In genomic region chr3:60055765-60056164, GRCh38 we compare ENCODE assay signal across 17 cellular contexts.
A peak's percentile ranks its signal among the peaks of the same experiment; 100 is the strongest.
DNase-seq lines count a peak whose midpoint lies in the region; ATAC-seq and TF ChIP-seq lines count a peak whose summit lies in the region.
"Had no signal": no experiment of that assay in that cellular context is flagged by ENCODE, and none has a peak within 500 bp of the region (broad histone marks: within the 10 kb centered on the region; RNA-seq: fewer than 3 reads in every experiment).

No MANE protein-coding gene starts in this region.

- no peaks in the 10 kb centered on the region for H3K9me3 ChIP-seq in cardiac muscle cell (ENCODE audit: low read depth)
- H3K9me3 ChIP-seq in left ventricle myocardium inferior (replicated peaks), result peaks cover 9% of the 10 kb centered on the region
- peaks cover 0 to 12% (median 0%) of the 10 kb centered on the region in 11 donors for H3K9me3 ChIP-seq in heart right ventricle
- H3K9me3 ChIP-seq in upper lobe of left lung, result no peaks in the 10 kb centered on the region
- H3K9me3 ChIP-seq: colonic mucosa had no signal

- DNase-seq in NCI-H1417 (lab: John Stamatoyannopoulos, UW), result peak in 2 of 3 experiments; percentile 16 to 26
- no peak for DNase-seq in NCI-H1417 treated with DMSO at 0.1 percent for 48 hours (lab: John Stamatoyannopoulos, UW)
- DNase-seq in cardiac muscle cell (ENCODE audit: low read depth in 1 of 2, low spot score in 1 of 2), result peak in 1 of 2 donors; percentile 61
- DNase-seq in left ventricle myocardium inferior, result no peak
- DNase-seq in heart right ventricle, result no peak
- DNase-seq in upper lobe of left lung, result no peak
- DNase-seq in germinal center (ENCODE audit: low spot score), result no peak
- DNase-seq: 8988T, colonic mucosa, hippocampal formation, NCI-H1048, nephron progenitor cell, Peyer's patch had no signal

- no peak for TF ChIP-seq POLR2A in upper lobe of left lung (IDR thresholded peaks at IDR 0.05)

- intact Hi-C loops in left ventricle myocardium inferior (cut with micrococcal nuclease), result no loop called here
- intact Hi-C loops in heart right ventricle (cut with DNase I), result no loop called here

- TF ChIP-seq EP300 in upper lobe of left lung (IDR thresholded peaks at IDR 0.05), result no peak

- WGBS in heart right ventricle, 2 donors, result 17 to 29% methylated on average over 6 of the region's 6 CpGs
- WGBS in upper lobe of left lung, 2 donors, result 41 to 51% methylated on average over 5 to 6 of the region's 6 CpGs

- ATAC-seq in heart right ventricle (peak in 5 of 8 donors; percentile 52 to 93 (median 76)), upper lobe of left lung (ENCODE audit: low FRiP score in 2 of 2) (peak; percentile 34 to 37), GM18909 (IDR thresholded peaks at IDR 0.05; ENCODE audit: poor library complexity, unreplicated experiment) (no peak)
- ATAC-seq: esophagus mucosa, HepG2, left lobe of liver had no signal

- H3K27ac ChIP-seq in cardiac muscle cell, result peak overlapping the region; percentile 84
- H3K27ac ChIP-seq in left ventricle myocardium inferior (replicated peaks), result no peak overlapping the region
- H3K27ac ChIP-seq in heart right ventricle, result peak overlapping the region in 1 of 10 donors; percentile 24
- no peak overlapping the region for H3K27ac ChIP-seq in upper lobe of left lung
- H3K27ac ChIP-seq: colonic mucosa, Peyer's patch had no signal

- TF ChIP-seq CTCF in cardiac muscle cell (IDR thresholded peaks at IDR 0.05; ENCODE audit: low read depth, low read length), result no peak
- TF ChIP-seq CTCF in left ventricle myocardium inferior (IDR thresholded peaks at IDR 0.05; ENCODE audit: borderline replicate concordance), result no peak
- TF ChIP-seq CTCF in heart right ventricle (IDR thresholded peaks at IDR 0.05), result no peak
- no peak for TF ChIP-seq CTCF in upper lobe of left lung (IDR thresholded peaks at IDR 0.05)

- no peaks in the 10 kb centered on the region for H3K36me3 ChIP-seq in cardiac muscle cell
- H3K36me3 ChIP-seq in left ventricle myocardium inferior, result no peaks in the 10 kb centered on the region
- no peaks in the 10 kb centered on the region for H3K36me3 ChIP-seq in heart right ventricle
- no peaks in the 10 kb centered on the region for H3K36me3 ChIP-seq in upper lobe of left lung
- H3K36me3 ChIP-seq: colonic mucosa, Peyer's patch had no signal

- H3K4me1 ChIP-seq in cardiac muscle cell (ENCODE audit: low read depth), result peaks cover 6% of the 10 kb centered on the region
- H3K4me1 ChIP-seq in left ventricle myocardium inferior, result peaks cover 11% of the 10 kb centered on the region
- no peaks in the 10 kb centered on the region for H3K4me1 ChIP-seq in heart right ventricle
- no peaks in the 10 kb centered on the region for H3K4me1 ChIP-seq in upper lobe of left lung
- H3K4me1 ChIP-seq: colonic mucosa, Peyer's patch had no signal

- H3K27me3 ChIP-seq in cardiac muscle cell, result no peaks in the 10 kb centered on the region
- H3K27me3 ChIP-seq in left ventricle myocardium inferior (ENCODE audit: low read depth), result no peaks in the 10 kb centered on the region
- no peaks in the 10 kb centered on the region for H3K27me3 ChIP-seq in heart right ventricle
- H3K27me3 ChIP-seq in upper lobe of left lung, result no peaks in the 10 kb centered on the region
- H3K27me3 ChIP-seq: colonic mucosa, Peyer's patch had no signal

- H3K4me3 ChIP-seq in cardiac muscle cell, result no peak overlapping the region
- H3K4me3 ChIP-seq in left ventricle myocardium inferior, result no peak overlapping the region
- H3K4me3 ChIP-seq in heart right ventricle, result no peak overlapping the region
- H3K4me3 ChIP-seq in upper lobe of left lung, result no peak overlapping the region
- H3K4me3 ChIP-seq: colonic mucosa, Peyer's patch had no signal

Comparison
In these comparisons a context has a peak if more than half of its experiments do, and no peak if none do; other contexts are left out.
1. DNase-seq: peak in NCI-H1417 (2 of 3); none in NCI-H1417 treated with DMSO at 0.1 percent for 48 hours (single experiment), left ventricle myocardium inferior (single experiment), heart right ventricle (0 of 2), upper lobe of left lung (0 of 2) and germinal center (single experiment).